ENCODE assay signal across 24 cellular contexts in genomic region chr16:72956124-72957064, GRCh38.
DNase-seq lines count a peak whose midpoint lies in the region; ATAC-seq, FAIRE-seq and TF ChIP-seq lines count a peak whose summit lies in the region.
"Had no signal": no experiment of that assay in that cellular context is flagged by ENCODE, and none has a peak within 500 bp of the region (broad histone marks: within the 10 kb centered on the region; RNA-seq: fewer than 3 reads in every experiment).

No MANE protein-coding gene starts in this region.

- TF ChIP-seq POLR2A in HepG2 (IDR thresholded peaks at IDR 0.05; ENCODE audit: insufficient read depth in 1 of 2, low read depth in 2 of 2, low read length in 2 of 2) (no peak), GM18505 (IDR thresholded peaks at IDR 0.05; ENCODE audit: borderline replicate concordance, extremely low read depth, insufficient read depth, insufficient read length) (no peak)

- no peak overlapping the region for H2AFZ ChIP-seq in HepG2 (ENCODE audit: low read length)

- H3K4me1 ChIP-seq in liver (ENCODE audit: control insufficient read depth in 4 of 4, insufficient read depth in 4 of 4, low read length in 3 of 4), result peaks cover 0 to 11% (median 7%) of the 10 kb centered on the region in 4 donors
- peaks cover 20% of the 10 kb centered on the region for H3K4me1 ChIP-seq in HepG2 (ENCODE audit: insufficient read depth, low read length)
- H3K4me1 ChIP-seq: HAP-1 had no signal

- DNase-seq in HepG2 (ENCODE audit: low spot score) (no peak), fibroblast of gingiva (ENCODE audit: low read depth) (peak; percentile 22), retinal pigment epithelial cell (ENCODE audit: low read depth) (peak; percentile 43), type B pancreatic cell (ENCODE audit: extremely low spot score, unreplicated experiment) (no peak), COLO668 (lab: John Stamatoyannopoulos, UW; ENCODE audit: unreplicated experiment) (no peak)
- no peak for DNase-seq in effector memory CD8-positive, alpha-beta T cell
- DNase-seq: 8988T; ACHN; CD4-positive, CD25-positive, alpha-beta regulatory T cell; GOT3; NCI-H1048; NCI-H1694; NCI-H2029 treated with DMSO at 0.1 percent for 48 hours; NCI-H446 treated with DMSO at 0.1 percent for 48 hours; NCI-H526; Right ventricle myocardium superior; RPMI8226 had no signal

- no peak for ATAC-seq in HepG2
- ATAC-seq in effector memory CD8-positive, alpha-beta T cell (replicated peaks), result no peak
- no peak for ATAC-seq in GM18505 (IDR thresholded peaks at IDR 0.05; ENCODE audit: unreplicated experiment)

- FAIRE-seq in HepG2 (lab: Jason Lieb, UNC), result no peak
- FAIRE-seq: G401.6 had no signal

- TF ChIP-seq EP300 in HepG2 (IDR thresholded peaks at IDR 0.05; ENCODE audit: low read depth in 2 of 2, low read length in 2 of 2), result no peak
- no peak for TF ChIP-seq EP300 in HepG2 (CRISPR knock-in tag; IDR thresholded peaks at IDR 0.05; ENCODE audit: borderline replicate concordance)

- peaks cover 23% of the 10 kb centered on the region for H3K79me2 ChIP-seq in HepG2 (ENCODE audit: insufficient read depth, low read length)

- BruUV-seq in HepG2 (replicated peaks; lab: Mats Ljungman, UMichigan), result no TSS peak

- H4K20me1 ChIP-seq in HepG2 (ENCODE audit: insufficient read depth, low read length), result peaks cover 5% of the 10 kb centered on the region; the same call in 1 of the 2 replicates
- H4K20me1 ChIP-seq: BLaER1 had no signal

- H3K4me2 ChIP-seq in HepG2 (ENCODE audit: low read depth, low read length), result no peak overlapping the region
- H3K4me2 ChIP-seq: BLaER1 had no signal

- no peaks in the 10 kb centered on the region for H3K27me3 Mint-ChIP-seq in type B pancreatic cell
- no peaks in the 10 kb centered on the region for H3K27me3 Mint-ChIP-seq in effector memory CD8-positive, alpha-beta T cell
- H3K27me3 Mint-ChIP-seq: CD4-positive, CD25-positive, alpha-beta regulatory T cell had no signal

- H3K4me3 Mint-ChIP-seq in type B pancreatic cell, result no peak overlapping the region
- H3K4me3 Mint-ChIP-seq in effector memory CD8-positive, alpha-beta T cell, result no peak overlapping the region
- H3K4me3 Mint-ChIP-seq: CD4-positive, CD25-positive, alpha-beta regulatory T cell had no signal

- no peaks in the 10 kb centered on the region for H3K9me3 Mint-ChIP-seq in type B pancreatic cell
- peaks cover 4% of the 10 kb centered on the region in 2 donors for H3K9me3 Mint-ChIP-seq in effector memory CD8-positive, alpha-beta T cell

- H3K27me3 ChIP-seq in liver (ENCODE audit: control insufficient read depth in 4 of 4, insufficient read depth in 4 of 4, low read length in 3 of 4) (no peaks in the 10 kb centered on the region), HepG2 (ENCODE audit: control insufficient read depth in 1 of 2, insufficient read depth in 2 of 2, low read length in 2 of 2) (no peaks in the 10 kb centered on the region)
- H3K27me3 ChIP-seq: BLaER1, SJSA1 had no signal

- POLR2A ChIA-PET in HepG2 (lab: Yijun Ruan, JAX), result interaction anchor here (0.6 kb wide), 1 partner anchor 30 kb away, joined by 3 read pairs; no protein-coding TSS in a partner anchor

- peak overlapping the region; percentile 30 for H3K27ac Mint-ChIP-seq in type B pancreatic cell
- peak overlapping the region in 1 of 2 donors; percentile 2 for H3K27ac Mint-ChIP-seq in effector memory CD8-positive, alpha-beta T cell
- H3K27ac Mint-ChIP-seq: CD4-positive, CD25-positive, alpha-beta regulatory T cell had no signal

- in situ Hi-C loops in HepG2 (cut with HindIII; ENCODE audit: extremely low pct_ligation_motif_present, low pct_unique_long_range_greater_than_20kb), result no loop called here

- H3K9ac ChIP-seq in liver (ENCODE audit: low read depth in 1 of 2, low read length in 2 of 2) (no peak overlapping the region), HepG2 (ENCODE audit: insufficient read depth, low read depth, low read length) (no peak overlapping the region)
- H3K9ac ChIP-seq: BLaER1 had no signal

- peaks cover 36% of the 10 kb centered on the region for H3K4me1 Mint-ChIP-seq in type B pancreatic cell (ENCODE audit: unreplicated experiment)
- H3K4me1 Mint-ChIP-seq in effector memory CD8-positive, alpha-beta T cell (ENCODE audit: low read depth in 2 of 2), result no peaks in the 10 kb centered on the region
- H3K4me1 Mint-ChIP-seq: CD4-positive, CD25-positive, alpha-beta regulatory T cell had no signal

- H3K36me3 Mint-ChIP-seq in type B pancreatic cell, result peaks cover 47% of the 10 kb centered on the region
- H3K36me3 Mint-ChIP-seq in effector memory CD8-positive, alpha-beta T cell (ENCODE audit: insufficient read depth), result no peaks in the 10 kb centered on the region
- H3K36me3 Mint-ChIP-seq: CD4-positive, CD25-positive, alpha-beta regulatory T cell had no signal

- H3K9me3 ChIP-seq in liver (ENCODE audit: control insufficient read depth in 4 of 4, low read length in 3 of 4) (no peaks in the 10 kb centered on the region), HepG2 (ENCODE audit: low read length) (no peaks in the 10 kb centered on the region)
- H3K9me3 ChIP-seq: HAP-1, SJSA1 had no signal

- H3K4me3 ChIP-seq in liver (ENCODE audit: low read depth in 1 of 3, low read length in 3 of 3) (no peak overlapping the region), HepG2 (replicated peaks in 1 of 3; ENCODE audit: insufficient read depth in 1 of 3, low read depth in 2 of 3, low read length in 3 of 3) (no peak overlapping the region), retinal pigment epithelial cell (ENCODE audit: low read length) (no peak overlapping the region)
- H3K4me3 ChIP-seq: BLaER1, HAP-1, SJSA1 had no signal

- CTCF ChIA-PET in HepG2 (lab: Yijun Ruan, JAX; ENCODE audit: low intra/inter-chr PET ratio, low total read pairs), result no interaction called here

- 58% methylated on average over 14 of the region's 14 CpGs for WGBS in liver
- WGBS in HepG2 (ENCODE audit: low lambda C conversion rate), result 96% methylated on average over 14 of the region's 14 CpGs

- intact Hi-C loops in HepG2 (cut with micrococcal nuclease; ENCODE audit: unreplicated experiment), result no loop called here

- no peak for TF ChIP-seq CTCF in liver (IDR thresholded peaks at IDR 0.05; ENCODE audit: low read depth, low read length, missing input control)
- TF ChIP-seq CTCF in HepG2 (CRISPR knock-in tag; IDR thresholded peaks at IDR 0.05), result no peak
- TF ChIP-seq CTCF in retinal pigment epithelial cell (conservative IDR thresholded peaks at IDR 0.05; ENCODE audit: low read depth, low read length), result no peak
- TF ChIP-seq CTCF in type B pancreatic cell (conservative IDR thresholded peaks at IDR 0.05), result no peak

- H3K27ac ChIP-seq in liver (ENCODE audit: low read depth in 1 of 2, low read length in 2 of 2) (peak overlapping the region; percentile 52 to 60), HepG2 (ENCODE audit: extremely low read length, insufficient read depth, low read length) (no peak overlapping the region)
- H3K27ac ChIP-seq: BLaER1, HL-60, SJSA1 had no signal

- H3K36me3 ChIP-seq in liver (ENCODE audit: control insufficient read depth in 4 of 4, insufficient read depth in 3 of 4, low read depth in 1 of 4, low read length in 3 of 4) (peaks cover 0 to 14% (median 5%) of the 10 kb centered on the region in 4 donors), HepG2 (replicated peaks in 1 of 2; ENCODE audit: control insufficient read depth in 1 of 2, insufficient read depth in 2 of 2, low read length in 2 of 2) (peaks cover 24 to 50% of the 10 kb centered on the region in 2 experiments)
- H3K36me3 ChIP-seq: BLaER1 had no signal

- TF ChIP-seq RAD21 in liver (IDR thresholded peaks at IDR 0.05) (peak; percentile 71 to 75), HepG2 (CRISPR knock-in tag; IDR thresholded peaks at IDR 0.05) (no peak)

TF ChIP-seq in liver, 16 proteins besides CTCF, POLR2A, EP300 and RAD21 (continues in another document):
- TF ChIP-seq FOXA1 (IDR thresholded peaks at IDR 0.05), result peak; percentile 98
- no peak for TF ChIP-seq NR2F2 (IDR thresholded peaks at IDR 0.05)
- TF ChIP-seq HNF4A (conservative IDR thresholded peaks at IDR 0.05), result peak; percentile 74 to 92
- TF ChIP-seq JUND (IDR thresholded peaks at IDR 0.05), result peak in 1 of 2 donors; percentile 79
- TF ChIP-seq, protein P1, sequence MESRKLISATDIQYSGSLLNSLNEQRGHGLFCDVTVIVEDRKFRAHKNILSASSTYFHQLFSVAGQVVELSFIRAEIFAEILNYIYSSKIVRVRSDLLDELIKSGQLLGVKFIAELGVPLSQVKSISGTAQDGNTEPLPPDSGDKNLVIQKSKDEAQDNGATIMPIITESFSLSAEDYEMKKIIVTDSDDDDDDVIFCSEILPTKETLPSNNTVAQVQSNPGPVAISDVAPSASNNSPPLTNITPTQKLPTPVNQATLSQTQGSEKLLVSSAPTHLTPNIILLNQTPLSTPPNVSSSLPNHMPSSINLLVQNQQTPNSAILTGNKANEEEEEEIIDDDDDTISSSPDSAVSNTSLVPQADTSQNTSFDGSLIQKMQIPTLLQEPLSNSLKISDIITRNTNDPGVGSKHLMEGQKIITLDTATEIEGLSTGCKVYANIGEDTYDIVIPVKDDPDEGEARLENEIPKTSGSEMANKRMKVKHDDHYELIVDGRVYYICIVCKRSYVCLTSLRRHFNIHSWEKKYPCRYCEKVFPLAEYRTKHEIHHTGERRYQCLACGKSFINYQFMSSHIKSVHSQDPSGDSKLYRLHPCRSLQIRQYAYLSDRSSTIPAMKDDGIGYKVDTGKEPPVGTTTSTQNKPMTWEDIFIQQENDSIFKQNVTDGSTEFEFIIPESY (IDR thresholded peaks at IDR 0.05), result peak; percentile 86

TF ChIP-seq in HepG2, 621 proteins besides CTCF, POLR2A, EP300 and RAD21:
- TF ChIP-seq PHB2 (IDR thresholded peaks at IDR 0.05; ENCODE audit: partially characterized antibody) (no peak), IRF2 (CRISPR knock-in tag; IDR thresholded peaks at IDR 0.05) (no peak), ZNF530 (CRISPR knock-in tag; IDR thresholded peaks at IDR 0.05; ENCODE audit: low read depth) (no peak), SKI (IDR thresholded peaks at IDR 0.05; ENCODE audit: partially characterized antibody) (no peak), PAF1 (CRISPR knock-in tag; IDR thresholded peaks at IDR 0.05) (no peak)
- TF ChIP-seq, protein P2, sequence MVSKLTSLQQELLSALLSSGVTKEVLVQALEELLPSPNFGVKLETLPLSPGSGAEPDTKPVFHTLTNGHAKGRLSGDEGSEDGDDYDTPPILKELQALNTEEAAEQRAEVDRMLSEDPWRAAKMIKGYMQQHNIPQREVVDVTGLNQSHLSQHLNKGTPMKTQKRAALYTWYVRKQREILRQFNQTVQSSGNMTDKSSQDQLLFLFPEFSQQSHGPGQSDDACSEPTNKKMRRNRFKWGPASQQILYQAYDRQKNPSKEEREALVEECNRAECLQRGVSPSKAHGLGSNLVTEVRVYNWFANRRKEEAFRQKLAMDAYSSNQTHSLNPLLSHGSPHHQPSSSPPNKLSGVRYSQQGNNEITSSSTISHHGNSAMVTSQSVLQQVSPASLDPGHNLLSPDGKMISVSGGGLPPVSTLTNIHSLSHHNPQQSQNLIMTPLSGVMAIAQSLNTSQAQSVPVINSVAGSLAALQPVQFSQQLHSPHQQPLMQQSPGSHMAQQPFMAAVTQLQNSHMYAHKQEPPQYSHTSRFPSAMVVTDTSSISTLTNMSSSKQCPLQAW (CRISPR knock-in tag; IDR thresholded peaks at IDR 0.05), result no peak

Comparison
In these comparisons a context has a peak if more than half of its experiments do, and no peak if none do; other contexts are left out.
1. DNase-seq: peak in fibroblast of gingiva (single experiment) and retinal pigment epithelial cell (single experiment); none in HepG2 (single experiment), type B pancreatic cell (single experiment), effector memory CD8-positive, alpha-beta T cell (0 of 3) and COLO668 (single experiment).